In genomic region chr1:30778156-30778978, GRCh38 we compare ENCODE assay signal across 8 cellular contexts. TPM values are rescaled to one million over a fixed set of nuclear protein-coding genes. Genes with fewer than 3 reads are reported as not detected.
DNase-seq lines count a peak whose midpoint lies in the region; ATAC-seq and TF ChIP-seq lines count a peak whose summit lies in the region.

No MANE protein-coding gene starts in this region.

- H3K27ac ChIP-seq in HCT116 (ENCODE audit: low read depth, low read length) (no peak overlapping the region), gastrocnemius medialis (no peak overlapping the region), WERI-Rb-1 (no peak overlapping the region)

- TF ChIP-seq POLR2A in HCT116 (IDR thresholded peaks at IDR 0.05; ENCODE audit: borderline replicate concordance, extremely low read depth, insufficient read depth, insufficient read length) (no peak), gastrocnemius medialis (IDR thresholded peaks at IDR 0.05) (no peak)

- H3K9me3 ChIP-seq in BE2C: no peaks in the 10 kb centered on the region
- no peaks in the 10 kb centered on the region for H3K9me3 ChIP-seq in HCT116 (ENCODE audit: control insufficient read depth in 1 of 2, insufficient read depth in 1 of 2, low read depth in 1 of 2, low read length in 2 of 2)
- no peaks in the 10 kb centered on the region for H3K9me3 ChIP-seq in gastrocnemius medialis
- no peaks in the 10 kb centered on the region for H3K9me3 ChIP-seq in WERI-Rb-1 (ENCODE audit: severe bottlenecking)

- in situ Hi-C loops in gastrocnemius medialis (cut with MboI; ENCODE audit: low sequenced_read_pairs in 4 of 4): loop anchor here in 3 of 4 donors (5.0 kb wide), 2 partner anchors 51 to 56 kb away; partner anchors contain the start of gene MATN1 (in 2 of the 3)

- no TSS peak for BruUV-seq in HCT116 (replicated peaks; lab: Mats Ljungman, UMichigan)

- H3K4me1 ChIP-seq in BE2C (no peaks in the 10 kb centered on the region; the same call in 1 of the 2 replicates), HCT116 (ENCODE audit: control insufficient read depth in 1 of 2, insufficient read depth in 2 of 2, low read length in 2 of 2) (peaks cover 7 to 31% of the 10 kb centered on the region in 2 experiments; a peak in 3 of 4 replicates), gastrocnemius medialis (peaks cover 2 to 10% of the 10 kb centered on the region in 2 donors)

- H3K9me2 ChIP-seq in HCT116 (ENCODE audit: insufficient read depth): no peaks in the 10 kb centered on the region

- intact Hi-C loops in HCT116 (cut with micrococcal nuclease) (no loop called here), gastrocnemius medialis (cut with DNase I; ENCODE audit: low total_unique reads) (no loop called here)

- no peaks in the 10 kb centered on the region for H3K36me3 ChIP-seq in BE2C
- no peaks in the 10 kb centered on the region for H3K36me3 ChIP-seq in HCT116 (ENCODE audit: control insufficient read depth in 1 of 2, insufficient read depth in 2 of 2, low read length in 2 of 2)
- H3K36me3 ChIP-seq in gastrocnemius medialis: no peaks in the 10 kb centered on the region
- H3K36me3 ChIP-seq in WERI-Rb-1: no peaks in the 10 kb centered on the region

- H3K4me2 ChIP-seq in HCT116 (ENCODE audit: low read length): no peak overlapping the region

- DNase-seq in BE2C (peak; percentile 92), HCT116 (ENCODE audit: low read depth, low spot score) (no peak), RKO (ENCODE audit: low spot score) (peak; percentile 93), fibroblast of the conjunctiva (ENCODE audit: low read depth) (peak; percentile 55), medulla oblongata (ENCODE audit: extremely low spot score) (no peak), gastrocnemius medialis (no peak), WERI-Rb-1 (no peak)

- no peak for TF ChIP-seq RAD21 in HCT116 (IDR thresholded peaks at IDR 0.05; ENCODE audit: low read depth)

- ATAC-seq in HCT116 (peak; percentile 21; the same call in 1 of the 2 replicates), GM19467 (IDR thresholded peaks at IDR 0.05; ENCODE audit: unreplicated experiment) (no peak), gastrocnemius medialis (no peak)

- POLR2A ChIA-PET in HCT116 (lab: Charles Lee): interaction anchor here (3.2 kb wide), 1 partner anchor 59 kb away, joined by 43 read pairs; no protein-coding TSS in a partner anchor

- TF ChIP-seq CTCF in BE2C (IDR thresholded peaks at IDR 0.05; ENCODE audit: low read depth, low read length): no peak
- TF ChIP-seq CTCF in HCT116 (IDR thresholded peaks at IDR 0.05 in 2 of 3, conservative IDR thresholded peaks at IDR 0.05 in 1 of 3; ENCODE audit: borderline replicate concordance in 1 of 3, insufficient read depth in 1 of 3, low read depth in 2 of 3, low read length in 2 of 3): no peak
- no peak for TF ChIP-seq CTCF in gastrocnemius medialis (IDR thresholded peaks at IDR 0.05 in 4 of 5, conservative IDR thresholded peaks at IDR 0.05 in 1 of 5)
- no peak for TF ChIP-seq CTCF in WERI-Rb-1 (IDR thresholded peaks at IDR 0.05; ENCODE audit: low read depth, low read length)

- RAD21 ChIA-PET in HCT116 (lab: Charles Lee; ENCODE audit: low non-redundant PET in 1 of 2, low total read pairs in 2 of 2, uncharacterized antibody in 2 of 2, unreplicated experiment in 2 of 2): interaction anchor here (1.9 to 3.4 kb wide), 3 partner anchors 59 to 133 kb away, joined by 10 to 39 read pairs (median 35); no protein-coding TSS in a partner anchor

- H4K20me1 ChIP-seq in HCT116 (ENCODE audit: insufficient read depth): no peaks in the 10 kb centered on the region

- CTCF ChIA-PET in HCT116 (lab: Charles Lee): interaction anchor here (1.1 to 4.7 kb wide), 8 partner anchors 12 to 425 kb away, joined by 3 to 210 read pairs (median 16); partner anchors contain the start of gene MATN1

- H3K4me3 ChIP-seq in BE2C (ENCODE audit: low read depth, low read length): no peak overlapping the region
- H3K4me3 ChIP-seq in HCT116 (replicated peaks in 1 of 2; ENCODE audit: low read depth in 1 of 2, low read length in 2 of 2): no peak overlapping the region
- H3K4me3 ChIP-seq in gastrocnemius medialis: no peak overlapping the region
- H3K4me3 ChIP-seq in WERI-Rb-1 (ENCODE audit: low read depth, low read length): no peak overlapping the region

- no peak overlapping the region for H3K9ac ChIP-seq in HCT116 (ENCODE audit: low read length)

- no peaks in the 10 kb centered on the region for H3K79me2 ChIP-seq in HCT116 (ENCODE audit: insufficient read depth, low read length)

- H2AFZ ChIP-seq in HCT116 (ENCODE audit: low read depth, low read length, poor library complexity, severe bottlenecking): no peak overlapping the region

- H3K27me3 ChIP-seq in BE2C (no peaks in the 10 kb centered on the region), HCT116 (ENCODE audit: insufficient read depth, low read length) (no peaks in the 10 kb centered on the region), gastrocnemius medialis (no peaks in the 10 kb centered on the region), WERI-Rb-1 (ENCODE audit: insufficient read depth, low read depth, severe bottlenecking) (no peaks in the 10 kb centered on the region)

TF ChIP-seq in HCT116, 20 proteins besides CTCF, POLR2A, EP300 and RAD21 (continues in another document):
- TF ChIP-seq ELF1 (IDR thresholded peaks at IDR 0.05; ENCODE audit: borderline replicate concordance, low read depth) (no peak), SP1 (IDR thresholded peaks at IDR 0.05; ENCODE audit: low read depth) (no peak), ZBTB33 (IDR thresholded peaks at IDR 0.05; ENCODE audit: extremely low read depth, insufficient replicate concordance, low read length) (no peak), POLR2AphosphoS5 (IDR thresholded peaks at IDR 0.05; ENCODE audit: low read depth, low read length) (no peak), MAX (IDR thresholded peaks at IDR 0.05) (no peak), YY1 (IDR thresholded peaks at IDR 0.05; ENCODE audit: extremely low read depth, insufficient replicate concordance, low read depth, low read length) (no peak), CEBPB (IDR thresholded peaks at IDR 0.05; ENCODE audit: low read depth) (no peak), TCF7L2 (IDR thresholded peaks at IDR 0.05; ENCODE audit: borderline replicate concordance, extremely low read depth, insufficient read depth, insufficient read length) (no peak), CBX3 (IDR thresholded peaks at IDR 0.05; ENCODE audit: low read depth) (no peak), EGR1 (IDR thresholded peaks at IDR 0.05; ENCODE audit: low read depth) (no peak), ZNF274 (IDR thresholded peaks at IDR 0.05; ENCODE audit: low read depth, low read length) (no peak), JUND (IDR thresholded peaks at IDR 0.05) (no peak), EZH2phosphoT487 (IDR thresholded peaks at IDR 0.05; ENCODE audit: borderline replicate concordance) (no peak), SRF (IDR thresholded peaks at IDR 0.05; ENCODE audit: low read depth) (no peak)
- TF ChIP-seq, protein P1, sequence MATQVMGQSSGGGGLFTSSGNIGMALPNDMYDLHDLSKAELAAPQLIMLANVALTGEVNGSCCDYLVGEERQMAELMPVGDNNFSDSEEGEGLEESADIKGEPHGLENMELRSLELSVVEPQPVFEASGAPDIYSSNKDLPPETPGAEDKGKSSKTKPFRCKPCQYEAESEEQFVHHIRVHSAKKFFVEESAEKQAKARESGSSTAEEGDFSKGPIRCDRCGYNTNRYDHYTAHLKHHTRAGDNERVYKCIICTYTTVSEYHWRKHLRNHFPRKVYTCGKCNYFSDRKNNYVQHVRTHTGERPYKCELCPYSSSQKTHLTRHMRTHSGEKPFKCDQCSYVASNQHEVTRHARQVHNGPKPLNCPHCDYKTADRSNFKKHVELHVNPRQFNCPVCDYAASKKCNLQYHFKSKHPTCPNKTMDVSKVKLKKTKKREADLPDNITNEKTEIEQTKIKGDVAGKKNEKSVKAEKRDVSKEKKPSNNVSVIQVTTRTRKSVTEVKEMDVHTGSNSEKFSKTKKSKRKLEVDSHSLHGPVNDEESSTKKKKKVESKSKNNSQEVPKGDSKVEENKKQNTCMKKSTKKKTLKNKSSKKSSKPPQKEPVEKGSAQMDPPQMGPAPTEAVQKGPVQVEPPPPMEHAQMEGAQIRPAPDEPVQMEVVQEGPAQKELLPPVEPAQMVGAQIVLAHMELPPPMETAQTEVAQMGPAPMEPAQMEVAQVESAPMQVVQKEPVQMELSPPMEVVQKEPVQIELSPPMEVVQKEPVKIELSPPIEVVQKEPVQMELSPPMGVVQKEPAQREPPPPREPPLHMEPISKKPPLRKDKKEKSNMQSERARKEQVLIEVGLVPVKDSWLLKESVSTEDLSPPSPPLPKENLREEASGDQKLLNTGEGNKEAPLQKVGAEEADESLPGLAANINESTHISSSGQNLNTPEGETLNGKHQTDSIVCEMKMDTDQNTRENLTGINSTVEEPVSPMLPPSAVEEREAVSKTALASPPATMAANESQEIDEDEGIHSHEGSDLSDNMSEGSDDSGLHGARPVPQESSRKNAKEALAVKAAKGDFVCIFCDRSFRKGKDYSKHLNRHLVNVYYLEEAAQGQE (IDR thresholded peaks at IDR 0.05; ENCODE audit: low read depth): no peak

RNA-seq across cellular contexts. Expression of gene LAPTM5, which starts 20.8 kb away (rescaled TPM):
- polyA plus RNA-seq in BE2C (2012; ENCODE audit: insufficient read depth, insufficient read length, low read depth): 0.77 TPM
- 1.5 TPM for total RNA-seq in HCT116 (2021; ENCODE audit: unreplicated experiment)
- polyA plus RNA-seq in HCT116 (2012): 0.11 and 0.14 TPM in 2 replicates
- total RNA-seq in gastrocnemius medialis: 10 to 100 TPM in 2 of 4 donors, 1 to 10 TPM in 2; 2.3 to 14.8 (median 10.1) TPM

RNA-seq across cellular contexts. Expression of gene MATN1, which starts 55.0 kb away (rescaled TPM):
- not detected for polyA plus RNA-seq in BE2C (2012; ENCODE audit: insufficient read depth, insufficient read length, low read depth)
- total RNA-seq in HCT116 (2021; ENCODE audit: unreplicated experiment) (0.12 TPM), gastrocnemius medialis (not detected)
- polyA plus RNA-seq in HCT116 (2012): 0.05 and 0.18 TPM in 2 replicates

Comparison
In these comparisons a context has a peak if more than half of its experiments do, and no peak if none do; other contexts are left out.
1. DNase-seq: peak in BE2C (single experiment), RKO (single experiment) and fibroblast of the conjunctiva (single experiment); none in HCT116 (single experiment), medulla oblongata (single experiment), gastrocnemius medialis (0 of 2) and WERI-Rb-1 (single experiment).